ENCODE assay signal across 20 cellular contexts in the genomic region with DNA sequence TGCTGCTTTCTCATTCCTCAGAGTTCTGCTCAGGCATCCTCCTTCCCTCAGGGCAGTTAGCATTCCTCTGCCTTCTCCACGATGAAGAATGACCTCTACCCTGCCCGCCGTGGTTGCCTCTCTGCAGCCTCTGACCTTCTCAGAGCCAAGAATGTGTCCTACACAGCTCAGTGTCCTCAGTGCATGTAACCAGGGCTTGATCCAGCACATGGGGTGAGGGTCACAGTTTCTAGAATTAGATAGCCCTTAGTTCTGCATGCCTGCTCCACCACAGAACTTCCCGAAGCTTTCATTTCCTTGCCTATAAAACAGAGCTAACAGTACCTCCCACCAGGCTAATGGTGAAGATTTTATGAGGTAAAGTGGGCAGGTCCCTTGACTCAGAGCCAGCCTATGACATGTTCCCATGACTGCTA.
DNase-seq lines count a peak whose midpoint lies in the region; ATAC-seq and TF ChIP-seq lines count a peak whose summit lies in the region.
"Had no signal": no experiment of that assay in that cellular context is flagged by ENCODE, and none has a peak within 500 bp of the region (broad histone marks: within the 10 kb centered on the region; RNA-seq: fewer than 3 reads in every experiment).

No MANE protein-coding gene starts in this region.

- H3K9me3 ChIP-seq in smooth muscle cell (replicated peaks; ENCODE audit: low read depth): no peaks in the 10 kb centered on the region
- H3K9me3 ChIP-seq in heart right ventricle: no peaks in the 10 kb centered on the region
- no peaks in the 10 kb centered on the region for H3K9me3 ChIP-seq in stomach
- H3K9me3 ChIP-seq: pancreas, transverse colon had no signal

- 26% methylated on average over 3 of the region's 4 CpGs for WGBS in smooth muscle cell (ENCODE audit: low lambda C conversion rate)
- WGBS in heart right ventricle, 2 donors: 28 to 44% methylated on average over 4 of the region's 4 CpGs
- WGBS in stomach, 5 donors: 31 to 50% (median 45%) methylated on average over 4 of the region's 4 CpGs

- no peak overlapping the region for H3K27ac Mint-ChIP-seq in WTC11
- H3K27ac Mint-ChIP-seq: activated B cell treated with CpG ODN at 0.5 μM for 24 hours; stimulated activated naive B cell treated with anti-CD40 and anti-IgM and Interleukin-4, amounts not matched to agents 10 μg/mL and 1 μg/mL and 100 μg/mL, for 72 hours; T-cell had no signal

- TF ChIP-seq EP300 in stomach (IDR thresholded peaks at IDR 0.05): no peak

- intact Hi-C loops in heart right ventricle (cut with DNase I): no loop called here
- intact Hi-C loops in stomach (cut with DNase I; ENCODE audit: low total_unique reads): no loop called here

- H2AFZ ChIP-seq in smooth muscle cell (ENCODE audit: low read depth): no peak overlapping the region

- peak overlapping the region; percentile 72 for H3K4me2 ChIP-seq in smooth muscle cell

- TF ChIP-seq CTCF in WTC11 (IDR thresholded peaks at IDR 0.05) (no peak), smooth muscle cell (IDR thresholded peaks at IDR 0.05; ENCODE audit: borderline replicate concordance, insufficient read depth, poor library complexity, severe bottlenecking) (no peak), heart right ventricle (IDR thresholded peaks at IDR 0.05) (no peak), stomach (IDR thresholded peaks at IDR 0.05) (no peak)

- H3K27me3 ChIP-seq in smooth muscle cell (ENCODE audit: low read depth) (no peaks in the 10 kb centered on the region), heart right ventricle (peaks cover 0 to 3% (median 0%) of the 10 kb centered on the region in 7 donors), stomach (peaks cover 0 to 4% (median 0%) of the 10 kb centered on the region in 3 donors)
- H3K27me3 ChIP-seq: pancreas, transverse colon had no signal

- H3K36me3 ChIP-seq in smooth muscle cell (ENCODE audit: low read depth): no peaks in the 10 kb centered on the region
- H3K36me3 ChIP-seq in heart right ventricle: no peaks in the 10 kb centered on the region
- H3K36me3 ChIP-seq in stomach: no peaks in the 10 kb centered on the region
- H3K36me3 ChIP-seq: pancreas, transverse colon had no signal

- H3K4me1 Mint-ChIP-seq in WTC11: peaks cover 6% of the 10 kb centered on the region
- H3K4me1 Mint-ChIP-seq: activated B cell treated with CpG ODN at 0.5 μM for 24 hours; stimulated activated naive B cell treated with anti-CD40 and anti-IgM and Interleukin-4, amounts not matched to agents 10 μg/mL and 1 μg/mL and 100 μg/mL, for 72 hours; T-cell had no signal

- ATAC-seq in WTC11 (0 out of 2 replicates have a peak, but pooled peaks have one; percentile 24), heart right ventricle (no peak), HG02870 (IDR thresholded peaks at IDR 0.05; ENCODE audit: unreplicated experiment) (no peak)
- ATAC-seq: K562; pancreas; stimulated activated naive B cell treated with anti-CD40 and anti-IgM and Interleukin-4, amounts not matched to agents 10 μg/mL and 1 μg/mL and 100 μg/mL, for 72 hours; T-cell had no signal

- H3K27me3 Mint-ChIP-seq in WTC11 (ENCODE audit: low read depth): no peaks in the 10 kb centered on the region
- H3K27me3 Mint-ChIP-seq: activated B cell treated with CpG ODN at 0.5 μM for 24 hours had no signal

- H3K36me3 Mint-ChIP-seq in WTC11: no peaks in the 10 kb centered on the region
- H3K36me3 Mint-ChIP-seq: stimulated activated naive B cell treated with anti-CD40 and anti-IgM and Interleukin-4, amounts not matched to agents 10 μg/mL and 1 μg/mL and 100 μg/mL, for 72 hours; T-cell had no signal

- POLR2A ChIA-PET in WTC11 (lab: Charles Lee): no interaction called here

- TF ChIP-seq POLR2A in stomach (IDR thresholded peaks at IDR 0.05): no peak

- H3K27ac ChIP-seq in smooth muscle cell (ENCODE audit: low read depth): no peak overlapping the region
- H3K27ac ChIP-seq in heart right ventricle: no peak overlapping the region
- H3K27ac ChIP-seq in stomach: no peak overlapping the region
- H3K27ac ChIP-seq: 22Rv1, epithelial cell of prostate, pancreas, transverse colon had no signal

- H3K9me3 Mint-ChIP-seq in WTC11: 0 out of 2 replicates have a peak, but pooled peaks cover 6% of the 10 kb centered on the region
- H3K9me3 Mint-ChIP-seq: activated B cell treated with CpG ODN at 0.5 μM for 24 hours; stimulated activated naive B cell treated with anti-CD40 and anti-IgM and Interleukin-4, amounts not matched to agents 10 μg/mL and 1 μg/mL and 100 μg/mL, for 72 hours; T-cell had no signal

- no peaks in the 10 kb centered on the region for H4K20me1 ChIP-seq in smooth muscle cell (ENCODE audit: low read depth)

- CTCF ChIA-PET in WTC11 (lab: Charles Lee): interaction anchor here (0.9 to 1.0 kb wide), 2 partner anchors 11 to 27 kb away, joined by 3 to 5 read pairs; no protein-coding TSS in a partner anchor

- DNase-seq in NCI-H748 (lab: John Stamatoyannopoulos, UW; ENCODE audit: unreplicated experiment) (peak; percentile 4), NCI-H748 treated with DMSO at 0.1 percent for 48 hours (lab: John Stamatoyannopoulos, UW) (no peak), WTC11 (ENCODE audit: low spot score) (no peak), islet precursor cell (peak; percentile 94), smooth muscle cell (lab: John Stamatoyannopoulos, UW; ENCODE audit: unreplicated experiment) (no peak), heart right ventricle (no peak), stomach (no peak)
- DNase-seq: activated B cell treated with CpG ODN at 0.5 μM for 24 hours; activated effector memory CD4-positive, alpha-beta T cell treated with Interleukin-2 at 50 U/mL for 16 hours; anterior cingulate cortex; C1 segment of cervical spinal cord; NCI-H82; pancreas; stimulated activated naive B cell treated with anti-CD40 and anti-IgM and Interleukin-4, amounts not matched to agents 10 μg/mL and 1 μg/mL and 100 μg/mL, for 72 hours; T-cell; transverse colon had no signal

- H3K4me1 ChIP-seq in smooth muscle cell (ENCODE audit: low read depth) (peaks cover 7% of the 10 kb centered on the region), heart right ventricle (peaks cover 0 to 8% (median 0%) of the 10 kb centered on the region in 9 donors), stomach (no peaks in the 10 kb centered on the region)
- H3K4me1 ChIP-seq: pancreas, transverse colon had no signal

- no peak overlapping the region for H3K9ac ChIP-seq in smooth muscle cell (ENCODE audit: low read depth)

- H3F3A ChIP-seq in smooth muscle cell (ENCODE audit: low read depth): no peaks in the 10 kb centered on the region

- H3K4me3 Mint-ChIP-seq in WTC11: no peak overlapping the region
- H3K4me3 Mint-ChIP-seq: activated B cell treated with CpG ODN at 0.5 μM for 24 hours; stimulated activated naive B cell treated with anti-CD40 and anti-IgM and Interleukin-4, amounts not matched to agents 10 μg/mL and 1 μg/mL and 100 μg/mL, for 72 hours; T-cell had no signal

- no peak overlapping the region for H3K4me3 ChIP-seq in smooth muscle cell
- H3K4me3 ChIP-seq in heart right ventricle: no peak overlapping the region
- no peak overlapping the region for H3K4me3 ChIP-seq in stomach
- H3K4me3 ChIP-seq: K562, pancreas, transverse colon had no signal

- H3K79me2 ChIP-seq in smooth muscle cell (ENCODE audit: low read depth): no peaks in the 10 kb centered on the region

TF ChIP-seq in WTC11, 78 proteins besides CTCF, POLR2A, EP300 and RAD21:
- no peak for TF ChIP-seq FOXK1 (CRISPR knock-in tag; IDR thresholded peaks at IDR 0.05)
- TF ChIP-seq, protein P1, sequence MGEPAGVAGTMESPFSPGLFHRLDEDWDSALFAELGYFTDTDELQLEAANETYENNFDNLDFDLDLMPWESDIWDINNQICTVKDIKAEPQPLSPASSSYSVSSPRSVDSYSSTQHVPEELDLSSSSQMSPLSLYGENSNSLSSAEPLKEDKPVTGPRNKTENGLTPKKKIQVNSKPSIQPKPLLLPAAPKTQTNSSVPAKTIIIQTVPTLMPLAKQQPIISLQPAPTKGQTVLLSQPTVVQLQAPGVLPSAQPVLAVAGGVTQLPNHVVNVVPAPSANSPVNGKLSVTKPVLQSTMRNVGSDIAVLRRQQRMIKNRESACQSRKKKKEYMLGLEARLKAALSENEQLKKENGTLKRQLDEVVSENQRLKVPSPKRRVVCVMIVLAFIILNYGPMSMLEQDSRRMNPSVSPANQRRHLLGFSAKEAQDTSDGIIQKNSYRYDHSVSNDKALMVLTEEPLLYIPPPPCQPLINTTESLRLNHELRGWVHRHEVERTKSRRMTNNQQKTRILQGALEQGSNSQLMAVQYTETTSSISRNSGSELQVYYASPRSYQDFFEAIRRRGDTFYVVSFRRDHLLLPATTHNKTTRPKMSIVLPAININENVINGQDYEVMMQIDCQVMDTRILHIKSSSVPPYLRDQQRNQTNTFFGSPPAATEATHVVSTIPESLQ (CRISPR knock-in tag; IDR thresholded peaks at IDR 0.05): no peak
- no peak for TF ChIP-seq KAT7 (CRISPR knock-in tag; IDR thresholded peaks at IDR 0.05; ENCODE audit: borderline replicate concordance)
- TF ChIP-seq, protein P2, sequence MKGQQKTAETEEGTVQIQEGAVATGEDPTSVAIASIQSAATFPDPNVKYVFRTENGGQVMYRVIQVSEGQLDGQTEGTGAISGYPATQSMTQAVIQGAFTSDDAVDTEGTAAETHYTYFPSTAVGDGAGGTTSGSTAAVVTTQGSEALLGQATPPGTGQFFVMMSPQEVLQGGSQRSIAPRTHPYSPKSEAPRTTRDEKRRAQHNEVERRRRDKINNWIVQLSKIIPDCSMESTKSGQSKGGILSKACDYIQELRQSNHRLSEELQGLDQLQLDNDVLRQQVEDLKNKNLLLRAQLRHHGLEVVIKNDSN (CRISPR knock-in tag; IDR thresholded peaks at IDR 0.05): no peak
- TF ChIP-seq ZNF232 (CRISPR knock-in tag; IDR thresholded peaks at IDR 0.05): no peak
- TF ChIP-seq, protein P3, sequence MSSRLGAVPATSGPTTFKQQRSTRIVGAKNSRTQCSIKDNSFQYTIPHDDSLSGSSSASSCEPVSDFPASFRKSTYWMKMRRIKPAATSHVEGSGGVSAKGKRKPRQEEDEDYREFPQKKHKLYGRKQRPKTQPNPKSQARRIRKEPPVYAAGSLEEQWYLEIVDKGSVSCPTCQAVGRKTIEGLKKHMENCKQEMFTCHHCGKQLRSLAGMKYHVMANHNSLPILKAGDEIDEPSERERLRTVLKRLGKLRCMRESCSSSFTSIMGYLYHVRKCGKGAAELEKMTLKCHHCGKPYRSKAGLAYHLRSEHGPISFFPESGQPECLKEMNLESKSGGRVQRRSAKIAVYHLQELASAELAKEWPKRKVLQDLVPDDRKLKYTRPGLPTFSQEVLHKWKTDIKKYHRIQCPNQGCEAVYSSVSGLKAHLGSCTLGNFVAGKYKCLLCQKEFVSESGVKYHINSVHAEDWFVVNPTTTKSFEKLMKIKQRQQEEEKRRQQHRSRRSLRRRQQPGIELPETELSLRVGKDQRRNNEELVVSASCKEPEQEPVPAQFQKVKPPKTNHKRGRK (CRISPR knock-in tag; IDR thresholded peaks at IDR 0.05; ENCODE audit: borderline replicate concordance): no peak
- TF ChIP-seq SMAD3 (CRISPR knock-in tag; IDR thresholded peaks at IDR 0.05; ENCODE audit: borderline replicate concordance): no peak
- no peak for TF ChIP-seq TCF7 (CRISPR knock-in tag; IDR thresholded peaks at IDR 0.05; ENCODE audit: low read depth)

Comparison
In these comparisons a context has a peak if more than half of its experiments do, and no peak if none do; other contexts are left out.
1. DNase-seq: peak in NCI-H748 (single experiment) and islet precursor cell (single experiment); none in NCI-H748 treated with DMSO at 0.1 percent for 48 hours (single experiment), WTC11 (single experiment), smooth muscle cell (single experiment), heart right ventricle (0 of 2) and stomach (single experiment).